In the genomic region with DNA sequence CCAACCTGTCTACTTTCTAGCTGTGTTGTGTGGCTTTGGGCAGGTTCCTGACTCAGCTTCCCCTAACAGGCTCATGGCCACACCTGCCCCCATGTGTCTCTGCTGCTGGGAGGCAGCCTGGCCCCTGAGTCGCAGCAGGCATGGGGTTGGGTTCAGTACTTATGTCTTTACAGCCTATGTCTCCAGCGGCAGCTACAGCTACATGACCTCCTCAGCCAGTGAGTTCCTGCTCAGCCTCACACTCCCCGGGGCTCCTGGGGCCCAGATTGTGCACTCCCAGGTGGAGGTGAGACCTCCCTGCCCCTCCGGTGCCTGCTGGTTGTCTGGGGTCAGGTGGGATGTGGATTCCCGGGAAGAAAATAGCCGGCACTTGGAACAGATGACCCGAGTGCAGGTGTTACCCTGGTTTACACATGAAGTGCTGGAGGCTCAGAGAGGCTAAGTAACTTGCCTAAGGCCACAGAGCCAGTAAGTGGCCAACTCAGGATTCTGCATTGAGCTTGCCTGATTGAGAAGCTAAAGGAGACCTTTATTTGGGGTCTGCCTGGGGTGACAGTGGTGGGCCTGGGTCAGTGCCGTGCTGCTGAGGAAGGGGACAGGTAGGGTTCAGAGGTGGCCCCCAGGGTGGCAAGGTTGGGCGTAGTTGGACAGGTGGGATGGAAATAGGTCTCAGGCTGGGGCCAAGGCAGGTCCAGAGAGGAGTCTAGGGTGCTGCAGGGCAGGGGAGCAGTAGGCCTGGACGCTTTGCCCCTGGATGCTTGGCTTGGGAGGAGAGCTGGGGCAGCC, we compare ENCODE assay signal across 1 cellular context.
TF ChIP-seq lines count a peak whose summit lies in the region.

No MANE protein-coding gene starts in this region.

TF ChIP-seq in GM23338, 12 proteins besides CTCF, POLR2A, EP300 and RAD21 (continued from another document):
- no peak for TF ChIP-seq CREB1 (CRISPR knock-in tag; IDR thresholded peaks at IDR 0.05; ENCODE audit: low read depth)
- TF ChIP-seq, protein P1, sequence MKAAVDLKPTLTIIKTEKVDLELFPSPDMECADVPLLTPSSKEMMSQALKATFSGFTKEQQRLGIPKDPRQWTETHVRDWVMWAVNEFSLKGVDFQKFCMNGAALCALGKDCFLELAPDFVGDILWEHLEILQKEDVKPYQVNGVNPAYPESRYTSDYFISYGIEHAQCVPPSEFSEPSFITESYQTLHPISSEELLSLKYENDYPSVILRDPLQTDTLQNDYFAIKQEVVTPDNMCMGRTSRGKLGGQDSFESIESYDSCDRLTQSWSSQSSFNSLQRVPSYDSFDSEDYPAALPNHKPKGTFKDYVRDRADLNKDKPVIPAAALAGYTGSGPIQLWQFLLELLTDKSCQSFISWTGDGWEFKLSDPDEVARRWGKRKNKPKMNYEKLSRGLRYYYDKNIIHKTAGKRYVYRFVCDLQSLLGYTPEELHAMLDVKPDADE (IDR thresholded peaks at IDR 0.05), result no peak
- no peak for TF ChIP-seq POLR2AphosphoS5 (IDR thresholded peaks at IDR 0.05; ENCODE audit: low read depth)
- TF ChIP-seq ZNF331 (CRISPR knock-in tag; IDR thresholded peaks at IDR 0.05; ENCODE audit: low read depth), result no peak
